In the genomic region with DNA sequence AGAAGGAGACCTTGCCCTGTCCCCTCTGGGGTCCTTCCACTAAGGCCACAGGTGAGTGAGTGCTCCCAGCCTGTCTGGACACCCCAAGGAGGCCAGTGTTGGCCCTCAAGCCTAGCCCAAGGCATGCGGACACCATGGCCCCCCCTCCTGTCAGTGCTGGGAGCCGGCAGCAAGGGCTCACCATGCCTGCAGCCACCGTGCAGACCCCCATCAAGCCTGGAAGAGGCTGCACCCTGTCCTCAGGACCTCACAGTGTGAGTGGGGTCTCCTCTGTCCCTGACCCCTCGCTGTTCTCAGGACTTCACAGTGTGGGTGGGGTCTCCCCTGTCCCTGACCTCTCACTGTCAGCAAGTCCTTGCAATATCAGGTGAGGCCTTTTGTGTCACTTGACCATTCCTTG, we compare ENCODE assay signal across 21 cellular contexts. TPM values are rescaled to one million over a fixed set of nuclear protein-coding genes. Genes with fewer than 3 reads are reported as not detected.
DNase-seq lines count a peak whose midpoint lies in the region; ATAC-seq, FAIRE-seq and TF ChIP-seq lines count a peak whose summit lies in the region.
"Had no signal": no experiment of that assay in that cellular context is flagged by ENCODE, and none has a peak within 500 bp of the region (broad histone marks: within the 10 kb centered on the region; RNA-seq: fewer than 3 reads in every experiment).

No MANE protein-coding gene starts in this region.

- TF ChIP-seq POLR2A in esophagus squamous epithelium (IDR thresholded peaks at IDR 0.05), result no peak
- TF ChIP-seq POLR2A in GM12891 (IDR thresholded peaks at IDR 0.05; ENCODE audit: low read depth, low read length), result no peak

- H3K27ac Mint-ChIP-seq in natural killer cell, result no peak overlapping the region
- no peak overlapping the region for H3K27ac Mint-ChIP-seq in natural killer cell treated with Interleukin-12 subunit alpha and Interleukin-12 subunit beta and Interleukin-15 and Interleukin-18, amount 100 ng/mL, for 72 hours
- H3K27ac Mint-ChIP-seq: HFFc6 had no signal

- WGBS in esophagus squamous epithelium, 2 donors, result 62 to 94% methylated on average over 3 of the region's 4 CpGs

- H3K4me1 Mint-ChIP-seq in natural killer cell, result peaks cover 15% of the 10 kb centered on the region in 2 donors
- H3K4me1 Mint-ChIP-seq in natural killer cell treated with Interleukin-12 subunit alpha and Interleukin-12 subunit beta and Interleukin-15 and Interleukin-18, amount 100 ng/mL, for 72 hours (ENCODE audit: low read depth in 2 of 2), result peaks cover under 1 to 4% of the 10 kb centered on the region in 2 donors

- DNase-seq in natural killer cell (peak; percentile 7), coronary artery (ENCODE audit: low spot score) (peak; percentile 43), posterior vena cava (ENCODE audit: low spot score) (peak; percentile 57), esophagus squamous epithelium (lab: John Stamatoyannopoulos, UW) (no peak), GM12891 (ENCODE audit: insufficient read length, low spot score) (no peak), GM19239 (ENCODE audit: insufficient read length, low spot score) (no peak)
- no peak for DNase-seq in natural killer cell treated with Interleukin-12 subunit alpha and Interleukin-12 subunit beta and Interleukin-15 and Interleukin-18, amount 100 ng/mL, for 72 hours (ENCODE audit: low spot score)
- DNase-seq: ACHN; C1 segment of cervical spinal cord; CD8-positive, alpha-beta memory T cell; DMS79; HFFc6; KBM-7; NCI-H1105; NCI-H2081; NCI-H524; NCI-H82; PC-3; RPMI8226; SIG-M5 had no signal

- intact Hi-C loops in natural killer cell (cut with micrococcal nuclease) (no loop called here), posterior vena cava (cut with DNase I) (no loop called here), esophagus squamous epithelium (cut with DNase I) (loop anchor here (10.0 kb wide), 1 partner anchor 303 kb away; the partner anchor contains the start of gene ARF1)

- H3K27me3 ChIP-seq in esophagus squamous epithelium, result peaks cover 0 to 14% (median 0%) of the 10 kb centered on the region in 4 donors

- TF ChIP-seq CTCF in natural killer cell (IDR thresholded peaks at IDR 0.05) (no peak), coronary artery (IDR thresholded peaks at IDR 0.05) (no peak), esophagus squamous epithelium (IDR thresholded peaks at IDR 0.05) (no peak)

- no peak overlapping the region for H3K4me3 ChIP-seq in coronary artery
- no peak overlapping the region for H3K4me3 ChIP-seq in esophagus squamous epithelium

- H3K36me3 Mint-ChIP-seq in natural killer cell, result no peaks in the 10 kb centered on the region
- peaks cover 6% of the 10 kb centered on the region for H3K36me3 Mint-ChIP-seq in natural killer cell treated with Interleukin-12 subunit alpha and Interleukin-12 subunit beta and Interleukin-15 and Interleukin-18, amount 100 ng/mL, for 72 hours

- no peak overlapping the region for H3K4me3 Mint-ChIP-seq in natural killer cell
- H3K4me3 Mint-ChIP-seq in natural killer cell treated with Interleukin-12 subunit alpha and Interleukin-12 subunit beta and Interleukin-15 and Interleukin-18, amount 100 ng/mL, for 72 hours, result no peak overlapping the region
- H3K4me3 Mint-ChIP-seq: CD8-positive, alpha-beta memory T cell; HFFc6 had no signal

- FAIRE-seq in GM12891 (lab: Jason Lieb, UNC) (no peak), GM19239 (lab: Jason Lieb, UNC) (no peak)
- FAIRE-seq: H54 had no signal

- peaks cover 10 to 32% (median 11%) of the 10 kb centered on the region in 3 donors for H3K4me1 ChIP-seq in esophagus squamous epithelium

- H3K36me3 ChIP-seq in esophagus squamous epithelium, result peaks cover 0 to 33% (median 0%) of the 10 kb centered on the region in 3 donors

- ATAC-seq in natural killer cell, result no peak
- no peak for ATAC-seq in natural killer cell treated with Interleukin-12 subunit alpha and Interleukin-12 subunit beta and Interleukin-15 and Interleukin-18, amount 100 ng/mL, for 72 hours
- ATAC-seq: PC-3 had no signal

- no peaks in the 10 kb centered on the region for H3K9me3 ChIP-seq in esophagus squamous epithelium

- H3K9me3 Mint-ChIP-seq in natural killer cell, result no peaks in the 10 kb centered on the region
- no peaks in the 10 kb centered on the region for H3K9me3 Mint-ChIP-seq in natural killer cell treated with Interleukin-12 subunit alpha and Interleukin-12 subunit beta and Interleukin-15 and Interleukin-18, amount 100 ng/mL, for 72 hours
- H3K9me3 Mint-ChIP-seq: CD8-positive, alpha-beta memory T cell; HFFc6 had no signal

- peaks cover 18 to 31% of the 10 kb centered on the region in 2 donors for H3K27me3 Mint-ChIP-seq in natural killer cell (ENCODE audit: low read depth in 2 of 2)
- H3K27me3 Mint-ChIP-seq in natural killer cell treated with Interleukin-12 subunit alpha and Interleukin-12 subunit beta and Interleukin-15 and Interleukin-18, amount 100 ng/mL, for 72 hours, result peaks cover 6 to 21% of the 10 kb centered on the region in 2 donors
- H3K27me3 Mint-ChIP-seq: CD8-positive, alpha-beta memory T cell had no signal

- H3K27ac ChIP-seq in coronary artery (no peak overlapping the region), esophagus squamous epithelium (no peak overlapping the region)

TF ChIP-seq in GM12891, 5 proteins besides CTCF, POLR2A, EP300 and RAD21:
- TF ChIP-seq TAF1 (IDR thresholded peaks at IDR 0.05; ENCODE audit: low read depth, low read length) (no peak), POLR2AphosphoS5 (IDR thresholded peaks at IDR 0.05; ENCODE audit: low read depth, low read length) (no peak), PAX5 (IDR thresholded peaks at IDR 0.05; ENCODE audit: insufficient read depth, low read length, severe bottlenecking) (no peak), POU2F2 (IDR thresholded peaks at IDR 0.05; ENCODE audit: low read depth, low read length) (no peak), SPI1 (IDR thresholded peaks at IDR 0.05; ENCODE audit: low read depth, low read length) (no peak)

RNA-seq across cellular contexts. Expression of gene PRSS38, which starts 33.2 kb away (rescaled TPM):
- total RNA-seq in natural killer cell (not detected), posterior vena cava (not detected), esophagus squamous epithelium (not detected)
- not detected for total RNA-seq in natural killer cell treated with Interleukin-12 subunit alpha and Interleukin-12 subunit beta and Interleukin-15 and Interleukin-18, amount 100 ng/mL, for 72 hours
- polyA plus RNA-seq in GM12891 (2012; ENCODE audit: low read depth, missing spikeins), result not detected
- total RNA-seq: CD8-positive, alpha-beta memory T cell; HFFc6; PC-3 had no signal
- polyA plus RNA-seq: CD8-positive, alpha-beta memory T cell had no signal

RNA-seq across cellular contexts. Expression of gene SNAP47, which starts 47.0 kb away (rescaled TPM):
- 10 to 100 TPM; 19.0 to 24.2 (median 23.1) TPM for total RNA-seq in natural killer cell
- total RNA-seq in natural killer cell treated with Interleukin-12 subunit alpha and Interleukin-12 subunit beta and Interleukin-15 and Interleukin-18, amount 100 ng/mL, for 72 hours, result 10 to 100 TPM; 23.5 to 32.5 TPM
- total RNA-seq in posterior vena cava, result 10 to 100 TPM; 14.8 to 16.3 TPM
- 10 to 100 TPM; 11.3 to 28.5 (median 20.2) TPM for total RNA-seq in esophagus squamous epithelium
- 21.8 TPM for polyA plus RNA-seq in GM12891 (2012; ENCODE audit: low read depth, missing spikeins)

RNA-seq across cellular contexts. Expression of gene JMJD4, which starts 47.1 kb away (rescaled TPM):
- total RNA-seq in natural killer cell, result 10 to 100 TPM in 2 of 3 donors, 1 to 10 TPM in 1; 8.8 to 12.4 (median 12.3) TPM
- 10 to 100 TPM; 17.3 to 34.0 TPM for total RNA-seq in natural killer cell treated with Interleukin-12 subunit alpha and Interleukin-12 subunit beta and Interleukin-15 and Interleukin-18, amount 100 ng/mL, for 72 hours
- 10 to 100 TPM; 10.3 to 11.4 TPM for total RNA-seq in posterior vena cava
- 10 to 100 TPM; 13.4 to 20.0 (median 16.7) TPM for total RNA-seq in esophagus squamous epithelium
- 10.5 TPM for polyA plus RNA-seq in GM12891 (2012; ENCODE audit: low read depth, missing spikeins)

Comparison
In these comparisons a context has a peak if more than half of its experiments do, and no peak if none do; other contexts are left out.
1. DNase-seq: peak in natural killer cell (single experiment), coronary artery (single experiment) and posterior vena cava (single experiment); none in natural killer cell treated with Interleukin-12 subunit alpha and Interleukin-12 subunit beta and Interleukin-15 and Interleukin-18, amount 100 ng/mL, for 72 hours (single experiment), esophagus squamous epithelium (single experiment), GM12891 (single experiment) and GM19239 (single experiment).